Comparison of ENCODE assay signal across 8 cellular contexts in genomic region chr3:195154793-195155535, GRCh38.
DNase-seq lines count a peak whose midpoint lies in the region; TF ChIP-seq lines count a peak whose summit lies in the region.

No MANE protein-coding gene starts in this region.

- DNase-seq in GM10266 (ENCODE audit: extremely low spot score) (peak; percentile 71), adipocyte (ENCODE audit: low read depth) (peak; percentile 91), cardiac septum (ENCODE audit: low spot score) (peak; percentile 92), ovary (peak; percentile 89 to 98 (median 92)), NCI-H187 (lab: John Stamatoyannopoulos, UW) (no peak), trophoblast cell (no peak)
- no peak for DNase-seq in activated T-helper 2 cell treated with anti-CD3 and anti-CD28 coated beads, Interferon-gamma antibody, Interleukin-2, Interleukin-4, amounts not matched to agents 10 μg/mL and 5 μg/mL and 100 μg/mL, durations not matched to agents 14 hours and 24 hours and 36 hours (ENCODE audit: low spot score)

- peak overlapping the region; percentile 48 to 74 for H3K27ac ChIP-seq in ovary
- H3K27ac ChIP-seq in trophoblast cell (ENCODE audit: low read depth, low read length) = no peak overlapping the region

- H2AFZ ChIP-seq in Loucy (ENCODE audit: low read length) (no peak overlapping the region), trophoblast cell (ENCODE audit: insufficient read depth, low read length, poor library complexity) (no peak overlapping the region)

- TF ChIP-seq EP300 in ovary (IDR thresholded peaks at IDR 0.05) = no peak

- H3K4me2 ChIP-seq in Loucy (ENCODE audit: low read depth, low read length, poor library complexity, severe bottlenecking) (peak overlapping the region; percentile 93), trophoblast cell (ENCODE audit: low read length) (no peak overlapping the region)

- H3K23ac ChIP-seq in trophoblast cell (ENCODE audit: low read length) = no peak overlapping the region

- no peak for TF ChIP-seq POLR2A in ovary (IDR thresholded peaks at IDR 0.05)

- H3K9me3 Mint-ChIP-seq in activated T-helper 2 cell treated with anti-CD3 and anti-CD28 coated beads, Interferon-gamma antibody, Interleukin-2, Interleukin-4, amounts not matched to agents 10 μg/mL and 5 μg/mL and 100 μg/mL, durations not matched to agents 14 hours and 24 hours and 36 hours = no peaks in the 10 kb centered on the region

- H2BK120ac ChIP-seq in trophoblast cell (ENCODE audit: insufficient read depth, low read length, poor library complexity) = no peak overlapping the region

- no peak overlapping the region for H3K14ac ChIP-seq in trophoblast cell (ENCODE audit: low read length)

- peaks cover 71% of the 10 kb centered on the region for H3K79me2 ChIP-seq in Loucy (ENCODE audit: insufficient read depth, low read length)
- no peaks in the 10 kb centered on the region for H3K79me2 ChIP-seq in trophoblast cell (ENCODE audit: control insufficient read depth, insufficient read depth, low read length, poor library complexity)

- no peak overlapping the region for H4K91ac ChIP-seq in trophoblast cell (ENCODE audit: low read depth, low read length)

- peaks cover 20% of the 10 kb centered on the region for H3K4me1 Mint-ChIP-seq in activated T-helper 2 cell treated with anti-CD3 and anti-CD28 coated beads, Interferon-gamma antibody, Interleukin-2, Interleukin-4, amounts not matched to agents 10 μg/mL and 5 μg/mL and 100 μg/mL, durations not matched to agents 14 hours and 24 hours and 36 hours (ENCODE audit: low read depth)

- H3K27me3 ChIP-seq in Loucy (ENCODE audit: insufficient read depth, low read length, poor library complexity, severe bottlenecking) (no peaks in the 10 kb centered on the region), adipocyte (replicated peaks; ENCODE audit: control insufficient read depth, insufficient read depth, low read length) (no peaks in the 10 kb centered on the region), ovary (no peaks in the 10 kb centered on the region), trophoblast cell (ENCODE audit: insufficient read depth, low read length) (no peaks in the 10 kb centered on the region)

- H3K4me1 ChIP-seq in Loucy (ENCODE audit: insufficient read depth, low read length, poor library complexity, severe bottlenecking) = peaks cover 93% of the 10 kb centered on the region
- peaks cover 24% of the 10 kb centered on the region for H3K4me1 ChIP-seq in adipocyte (ENCODE audit: control insufficient read depth, insufficient read depth, low read length)
- H3K4me1 ChIP-seq in ovary (ENCODE audit: insufficient read depth) = peaks cover 12% of the 10 kb centered on the region
- H3K4me1 ChIP-seq in trophoblast cell (ENCODE audit: control insufficient read depth in 1 of 2, insufficient read depth in 2 of 2, low read length in 2 of 2) = peaks cover 4 to 15% of the 10 kb centered on the region in 2 experiments

- peaks cover 32% of the 10 kb centered on the region for H3F3A ChIP-seq in Loucy (ENCODE audit: low read depth)

- H3K9me3 ChIP-seq in Loucy (ENCODE audit: insufficient read depth, low read depth, low read length) (no peaks in the 10 kb centered on the region), adipocyte (ENCODE audit: control insufficient read depth, low read length) (no peaks in the 10 kb centered on the region), ovary (no peaks in the 10 kb centered on the region), trophoblast cell (ENCODE audit: insufficient read depth, low read depth, low read length) (no peaks in the 10 kb centered on the region)

- no peak overlapping the region for H4K12ac ChIP-seq in trophoblast cell (ENCODE audit: low read depth, low read length)

- H3K9ac ChIP-seq in Loucy (ENCODE audit: low read depth, low read length, poor library complexity, severe bottlenecking) (peak overlapping the region; percentile 95), adipocyte (ENCODE audit: low read length) (peak overlapping the region; percentile 48), trophoblast cell (ENCODE audit: low read length) (no peak overlapping the region)

- no peaks in the 10 kb centered on the region for H4K20me1 ChIP-seq in Loucy (ENCODE audit: insufficient read depth, low read length, poor library complexity, severe bottlenecking)

- H2AK5ac ChIP-seq in trophoblast cell (ENCODE audit: low read length) = no peak overlapping the region

- no peaks in the 10 kb centered on the region for H3K27me3 Mint-ChIP-seq in activated T-helper 2 cell treated with anti-CD3 and anti-CD28 coated beads, Interferon-gamma antibody, Interleukin-2, Interleukin-4, amounts not matched to agents 10 μg/mL and 5 μg/mL and 100 μg/mL, durations not matched to agents 14 hours and 24 hours and 36 hours (ENCODE audit: low read depth)

- H3K27ac Mint-ChIP-seq in activated T-helper 2 cell treated with anti-CD3 and anti-CD28 coated beads, Interferon-gamma antibody, Interleukin-2, Interleukin-4, amounts not matched to agents 10 μg/mL and 5 μg/mL and 100 μg/mL, durations not matched to agents 14 hours and 24 hours and 36 hours = no peak overlapping the region

- no peak overlapping the region for H4K8ac ChIP-seq in trophoblast cell (ENCODE audit: low read depth, low read length)

- no peaks in the 10 kb centered on the region for H3K9me2 ChIP-seq in Loucy (replicated peaks; ENCODE audit: low read depth, low read length)

- TF ChIP-seq CTCF in GM10266 (IDR thresholded peaks at IDR 0.05; ENCODE audit: control insufficient read depth, insufficient read depth, low read depth, missing control alignments) = no peak
- no peak for TF ChIP-seq CTCF in Loucy (conservative IDR thresholded peaks at IDR 0.05; ENCODE audit: low read length)
- no peak for TF ChIP-seq CTCF in ovary (IDR thresholded peaks at IDR 0.05)

- WGBS in ovary, 3 donors = 12 to 16% (median 13%) methylated on average over 16 of the region's 16 CpGs
- no CpG with 5 or more reads among the region's 16 CpGs for WGBS in trophoblast cell (ENCODE audit: extremely low coverage, insufficient coverage, insufficient read length)

- no peak overlapping the region for H3K4me3 Mint-ChIP-seq in activated T-helper 2 cell treated with anti-CD3 and anti-CD28 coated beads, Interferon-gamma antibody, Interleukin-2, Interleukin-4, amounts not matched to agents 10 μg/mL and 5 μg/mL and 100 μg/mL, durations not matched to agents 14 hours and 24 hours and 36 hours (ENCODE audit: low read depth)

- H3K36me3 ChIP-seq in Loucy (ENCODE audit: insufficient read depth, low read length) = no peaks in the 10 kb centered on the region
- H3K36me3 ChIP-seq in adipocyte (ENCODE audit: control insufficient read depth, insufficient read depth, low read length, severe bottlenecking) = peaks cover 3% of the 10 kb centered on the region
- H3K36me3 ChIP-seq in ovary = no peaks in the 10 kb centered on the region
- no peaks in the 10 kb centered on the region for H3K36me3 ChIP-seq in trophoblast cell (ENCODE audit: control insufficient read depth in 1 of 2, insufficient read depth in 2 of 2, low read length in 2 of 2)

- intact Hi-C loops in cardiac septum (cut with DNase I) (loop anchor here (2.0 to 5.0 kb wide), 3 partner anchors 28 to 87 kb away; no protein-coding TSS in a partner anchor), ovary (cut with DNase I) (loop anchor here in 2 of 4 donors (10.0 kb wide), 2 partner anchors 50 to 100 kb away; no protein-coding TSS in a partner anchor)
- intact Hi-C loops in activated T-helper 2 cell treated with anti-CD3 and anti-CD28 coated beads, Interferon-gamma antibody, Interleukin-2, Interleukin-4, amounts not matched to agents 10 μg/mL and 5 μg/mL and 100 μg/mL, durations not matched to agents 14 hours and 24 hours and 36 hours (cut with micrococcal nuclease) = loop anchor here (5.0 kb wide), 1 partner anchor 32 kb away; no protein-coding TSS in a partner anchor

- no peaks in the 10 kb centered on the region for H3K36me3 Mint-ChIP-seq in activated T-helper 2 cell treated with anti-CD3 and anti-CD28 coated beads, Interferon-gamma antibody, Interleukin-2, Interleukin-4, amounts not matched to agents 10 μg/mL and 5 μg/mL and 100 μg/mL, durations not matched to agents 14 hours and 24 hours and 36 hours (ENCODE audit: low read depth)

- H2BK5ac ChIP-seq in trophoblast cell (ENCODE audit: low read depth, low read length, poor library complexity) = no peak overlapping the region

- H3K4me3 ChIP-seq in Loucy (ENCODE audit: low read length, poor library complexity, severe bottlenecking) (peak overlapping the region; percentile 75), adipocyte (ENCODE audit: low read length) (peak overlapping the region; percentile 25), ovary (no peak overlapping the region), trophoblast cell (ENCODE audit: low read depth, low read length) (no peak overlapping the region)

- H2BK12ac ChIP-seq in trophoblast cell (ENCODE audit: low read length) = no peak overlapping the region

- no peak overlapping the region for H3K18ac ChIP-seq in trophoblast cell (ENCODE audit: low read length)

- H3K79me1 ChIP-seq in trophoblast cell (ENCODE audit: low read length) = no peaks in the 10 kb centered on the region

- no peak overlapping the region for H3K4ac ChIP-seq in trophoblast cell (ENCODE audit: low read depth, low read length)

Comparison
In these comparisons a context has a peak if more than half of its experiments do, and no peak if none do; other contexts are left out.
1. DNase-seq: peak in GM10266 (single experiment), adipocyte (single experiment), cardiac septum (single experiment) and ovary (5 of 5); none in NCI-H187 (0 of 2), trophoblast cell (0 of 2) and activated T-helper 2 cell treated with anti-CD3 and anti-CD28 coated beads, Interferon-gamma antibody, Interleukin-2, Interleukin-4, amounts not matched to agents 10 μg/mL and 5 μg/mL and 100 μg/mL, durations not matched to agents 14 hours and 24 hours and 36 hours (single experiment).
2. H3K4me3 ChIP-seq: peak in Loucy (single experiment) and adipocyte (single experiment); none in ovary (single experiment) and trophoblast cell (single experiment).